7 cellular contexts compared by ENCODE assay signal in the genomic region with DNA sequence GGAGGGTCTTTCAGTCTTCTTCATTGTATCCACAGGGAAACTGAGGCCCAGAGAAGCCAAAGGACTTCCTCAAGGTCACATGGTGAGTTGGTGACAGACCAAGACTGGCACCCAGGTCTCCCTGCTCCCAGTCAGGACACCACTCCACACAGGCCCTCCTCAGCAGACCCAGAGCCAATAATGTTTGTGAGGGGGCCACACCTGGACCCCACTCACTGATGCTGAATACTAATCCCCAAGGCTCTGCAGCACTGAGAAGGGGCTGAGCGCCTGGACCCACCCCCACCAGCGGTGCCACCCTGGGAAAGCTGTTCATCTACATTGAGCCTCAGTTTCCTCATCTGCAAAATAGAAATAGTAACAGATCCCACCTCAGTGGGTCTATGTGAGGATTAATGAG.
"Had no signal": no experiment of that assay in that cellular context is flagged by ENCODE, and none has a peak within 500 bp of the region (broad histone marks: within the 10 kb centered on the region; RNA-seq: fewer than 3 reads in every experiment).

No MANE protein-coding gene starts in this region.

- H3K4me1 Mint-ChIP-seq: IgD-negative memory B cell had no signal

- H3K4me3 Mint-ChIP-seq: GM23338, H9, IgD-negative memory B cell had no signal

- ATAC-seq: GM23338 had no signal

- H3K9me3 Mint-ChIP-seq: GM23338, H9, IgD-negative memory B cell had no signal

- H3K36me3 Mint-ChIP-seq: IgD-negative memory B cell had no signal

- H3K4me2 ChIP-seq: GM23338 had no signal

- FAIRE-seq: H1, H54, HTR-8/SVneo had no signal

- DNase-seq: H9, HCEC 1CT had no signal

- H2AFZ ChIP-seq: GM23338 had no signal

- H3K4me3 ChIP-seq: GM23338 had no signal

- H3K27ac Mint-ChIP-seq: GM23338, H9, IgD-negative memory B cell had no signal
